In the genomic region with DNA sequence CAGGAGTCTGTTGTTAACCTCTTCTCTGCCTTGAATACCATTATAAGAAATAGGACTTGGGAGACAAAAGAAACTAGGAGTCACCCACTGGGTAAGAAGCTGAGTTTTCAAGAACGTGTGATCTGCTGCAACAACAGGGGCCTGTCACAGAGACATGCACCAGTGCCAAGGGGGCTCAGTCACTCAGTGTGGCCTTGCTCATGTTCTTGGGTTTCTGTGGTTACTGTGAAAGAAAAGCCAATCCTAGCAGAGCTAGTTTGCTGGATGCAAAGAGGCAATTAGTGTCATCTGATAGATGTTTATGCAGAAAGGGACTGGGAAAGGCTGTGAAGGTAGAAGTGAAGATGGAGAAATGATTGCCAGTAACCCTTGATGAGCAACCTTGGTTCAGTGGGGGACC, we compare ENCODE assay signal across 33 cellular contexts.
"Had no signal": no experiment of that assay in that cellular context is flagged by ENCODE, and none has a peak within 500 bp of the region (broad histone marks: within the 10 kb centered on the region; RNA-seq: fewer than 3 reads in every experiment).

No MANE protein-coding gene starts in this region.

- H3K4me1 Mint-ChIP-seq: activated B cell treated with CpG ODN at 0.5 μM for 24 hours; activated naive CD4-positive, alpha-beta T cell treated with anti-CD3 and anti-CD28 coated beads, Interleukin-2, amount 10 ng/mL, durations not matched to agents 7 days and 5 days; central memory CD8-positive, alpha-beta T cell had no signal

- H3K36me3 Mint-ChIP-seq: activated naive CD4-positive, alpha-beta T cell treated with anti-CD3 and anti-CD28 coated beads, Interleukin-2, amount 10 ng/mL, durations not matched to agents 7 days and 5 days; activated naive CD8-positive, alpha-beta T cell had no signal

- FAIRE-seq: K562, RCC 7860 had no signal

- H2AFZ ChIP-seq: PC-9 had no signal

- ATAC-seq: activated CD8-positive, alpha-beta T cell treated with anti-CD3 and anti-CD28 coated beads for 36 hours; K562; Right ventricle myocardium inferior had no signal

- H3K27ac Mint-ChIP-seq: activated B cell treated with CpG ODN at 0.5 μM for 24 hours; activated CD8-positive, alpha-beta T cell treated with anti-CD3 and anti-CD28 coated beads for 36 hours; activated naive CD4-positive, alpha-beta T cell treated with anti-CD3 and anti-CD28 coated beads, Interleukin-2, amount 10 ng/mL, durations not matched to agents 7 days and 5 days; activated naive CD8-positive, alpha-beta T cell; activated T-helper 1 cell treated with anti-CD3 and anti-CD28 coated beads, Interleukin-12 subunit alpha, Interleukin-12 subunit beta, Interleukin-2, Interleukin-4 antibody, amounts not matched to agents 30 ng/mL and 10 ng/mL and 1 ng/mL, durations not matched to agents 14 hours and 24 hours and 36 hours had no signal

- H3K27ac ChIP-seq: cardiac muscle cell, PC-9, RWPE1, VCaP had no signal

- H3K4me3 Mint-ChIP-seq: activated B cell treated with CpG ODN at 0.5 μM for 24 hours; activated CD8-positive, alpha-beta T cell treated with anti-CD3 and anti-CD28 coated beads for 36 hours; activated naive CD4-positive, alpha-beta T cell treated with anti-CD3 and anti-CD28 coated beads, Interleukin-2, amount 10 ng/mL, durations not matched to agents 7 days and 5 days; activated naive CD8-positive, alpha-beta T cell; activated T-helper 1 cell treated with anti-CD3 and anti-CD28 coated beads, Interleukin-12 subunit alpha, Interleukin-12 subunit beta, Interleukin-2, Interleukin-4 antibody, amounts not matched to agents 30 ng/mL and 10 ng/mL and 1 ng/mL, durations not matched to agents 14 hours and 24 hours and 36 hours; central memory CD8-positive, alpha-beta T cell had no signal

- H3K9me3 Mint-ChIP-seq: activated B cell treated with CpG ODN at 0.5 μM for 24 hours; activated CD8-positive, alpha-beta T cell treated with anti-CD3 and anti-CD28 coated beads for 36 hours; activated naive CD4-positive, alpha-beta T cell treated with anti-CD3 and anti-CD28 coated beads, Interleukin-2, amount 10 ng/mL, durations not matched to agents 7 days and 5 days; activated T-helper 1 cell treated with anti-CD3 and anti-CD28 coated beads, Interleukin-12 subunit alpha, Interleukin-12 subunit beta, Interleukin-2, Interleukin-4 antibody, amounts not matched to agents 30 ng/mL and 10 ng/mL and 1 ng/mL, durations not matched to agents 14 hours and 24 hours and 36 hours; central memory CD8-positive, alpha-beta T cell had no signal

- DNase-seq: activated B cell treated with CpG ODN at 0.5 μM for 24 hours; activated CD4-positive, alpha-beta T cell treated with anti-CD3 and anti-CD28 coated beads for 48 hours; activated CD4-positive, alpha-beta T cell treated with anti-CD3 and anti-CD28 coated beads, Interleukin-2, amount 50 U/mL, for 4 hours; activated CD4-positive, CD25-positive, alpha-beta regulatory T cell treated with anti-CD3 and anti-CD28 coated beads, Interleukin-2, amount 50 U/mL, for 72 hours; activated CD8-positive, alpha-beta T cell treated with anti-CD3 and anti-CD28 coated beads for 36 hours; activated effector memory CD4-positive, alpha-beta T cell treated with Interleukin-2 at 50 U/mL for 16 hours; activated naive CD4-positive, alpha-beta T cell treated with anti-CD3 and anti-CD28 coated beads, Interleukin-2, amount 10 ng/mL, durations not matched to agents 7 days and 5 days; activated T-cell treated with anti-CD3 and anti-CD28 coated beads, Interleukin-2, amount 50 U/mL, for 1 hour; amniotic stem cell; aorta; NCI-H1105; NCI-H1436; NCI-H1694; NCI-H1930; NCI-H2081 treated with DMSO at 0.1 percent for 48 hours; NCI-H2171; NCI-H510A; NCI-H526; NCI-H748 treated with DMSO at 0.1 percent for 48 hours; PC-9; SW 1271; T-helper 1 cell; T-helper 2 cell; T-helper 9 cell had no signal

- H3K4me3 ChIP-seq: cardiac muscle cell, K562, PC-9 had no signal

- H3K36me3 ChIP-seq: cardiac muscle cell had no signal

- H3K4me2 ChIP-seq: PC-9 had no signal
